Comparison of ENCODE assay signal across 18 cellular contexts in genomic region chr9:36864491-36865410, GRCh38.
DNase-seq lines count a peak whose midpoint lies in the region; ATAC-seq and TF ChIP-seq lines count a peak whose summit lies in the region.
"Had no signal": no experiment of that assay in that cellular context is flagged by ENCODE, and none has a peak within 500 bp of the region (broad histone marks: within the 10 kb centered on the region; RNA-seq: fewer than 3 reads in every experiment).

No MANE protein-coding gene starts in this region.

- H3K4me1 ChIP-seq in BE2C = no peaks in the 10 kb centered on the region
- H3K4me1 ChIP-seq: ascending aorta had no signal

- peaks cover 66% of the 10 kb centered on the region for H3K4me1 Mint-ChIP-seq in nephron progenitor cell
- H3K4me1 Mint-ChIP-seq: activated naive CD4-positive, alpha-beta T cell treated with anti-CD3 and anti-CD28 coated beads, Interleukin-2, amount 10 ng/mL, durations not matched to agents 7 days and 5 days had no signal

- H3K27me3 ChIP-seq in BE2C = no peaks in the 10 kb centered on the region
- H3K27me3 ChIP-seq: ascending aorta had no signal

- H3K36me3 ChIP-seq in BE2C = no peaks in the 10 kb centered on the region; the same call in none of the 2 replicates
- H3K36me3 ChIP-seq: ascending aorta had no signal

- H3K9me3 ChIP-seq in BE2C = no peaks in the 10 kb centered on the region
- H3K9me3 ChIP-seq: ascending aorta had no signal

- DNase-seq in BE2C (peak; percentile 55), NCI-H1092 (lab: John Stamatoyannopoulos, UW) (peak; percentile 45), ecto neural progenitor cell (ENCODE audit: low spot score) (peak; percentile 64), nephron progenitor cell (peak; percentile 58), NCI-H82 treated with DMSO at 0.1 percent for 48 hours (lab: John Stamatoyannopoulos, UW; ENCODE audit: unreplicated experiment) (no peak), left lobe of liver (ENCODE audit: low spot score) (no peak)
- DNase-seq in activated CD4-positive, CD25-positive, alpha-beta regulatory T cell (lab: John Stamatoyannopoulos, UW) = no peak
- DNase-seq in activated CD4-positive, alpha-beta T cell treated with anti-CD3 and anti-CD28 coated beads, Interleukin-2, amount 50 U/mL, for 4 hours = no peak
- DNase-seq: activated CD8-positive, alpha-beta T cell treated with anti-CD3 and anti-CD28 coated beads for 36 hours; activated naive CD4-positive, alpha-beta T cell treated with anti-CD3 and anti-CD28 coated beads, Interleukin-2, amount 10 ng/mL, durations not matched to agents 7 days and 5 days; activated T-cell treated with anti-CD3 and anti-CD28 coated beads, Interleukin-2, amount 50 U/mL, for 4 hours; Calu3; hypothalamus; Kasumi-1; NCI-H2227 treated with DMSO at 0.1 percent for 48 hours; SHP77 had no signal

- no peak for ATAC-seq in left lobe of liver
- ATAC-seq: activated CD8-positive, alpha-beta T cell treated with anti-CD3 and anti-CD28 coated beads for 36 hours; activated T-cell treated with anti-CD3 and anti-CD28 coated beads, Interleukin-2, amount 50 U/mL, for 4 hours; sciatic nerve had no signal

- H3K36me3 Mint-ChIP-seq in nephron progenitor cell (ENCODE audit: low read depth) = no peaks in the 10 kb centered on the region
- H3K36me3 Mint-ChIP-seq: activated naive CD4-positive, alpha-beta T cell treated with anti-CD3 and anti-CD28 coated beads, Interleukin-2, amount 10 ng/mL, durations not matched to agents 7 days and 5 days had no signal

- H3K27ac Mint-ChIP-seq in nephron progenitor cell = no peak overlapping the region
- H3K27ac Mint-ChIP-seq: activated CD8-positive, alpha-beta T cell treated with anti-CD3 and anti-CD28 coated beads for 36 hours; activated naive CD4-positive, alpha-beta T cell treated with anti-CD3 and anti-CD28 coated beads, Interleukin-2, amount 10 ng/mL, durations not matched to agents 7 days and 5 days had no signal

- H3K4me3 ChIP-seq in BE2C (ENCODE audit: low read depth, low read length) = no peak overlapping the region
- H3K4me3 ChIP-seq: ascending aorta had no signal

- H3K9me3 Mint-ChIP-seq in nephron progenitor cell = no peaks in the 10 kb centered on the region
- H3K9me3 Mint-ChIP-seq: activated CD8-positive, alpha-beta T cell treated with anti-CD3 and anti-CD28 coated beads for 36 hours; activated naive CD4-positive, alpha-beta T cell treated with anti-CD3 and anti-CD28 coated beads, Interleukin-2, amount 10 ng/mL, durations not matched to agents 7 days and 5 days; activated T-cell treated with anti-CD3 and anti-CD28 coated beads, Interleukin-2, amount 50 U/mL, for 4 hours had no signal

- peak overlapping the region; percentile 4 for H3K4me3 Mint-ChIP-seq in nephron progenitor cell
- H3K4me3 Mint-ChIP-seq: activated CD8-positive, alpha-beta T cell treated with anti-CD3 and anti-CD28 coated beads for 36 hours; activated naive CD4-positive, alpha-beta T cell treated with anti-CD3 and anti-CD28 coated beads, Interleukin-2, amount 10 ng/mL, durations not matched to agents 7 days and 5 days; activated T-cell treated with anti-CD3 and anti-CD28 coated beads, Interleukin-2, amount 50 U/mL, for 4 hours had no signal

- H3K27me3 Mint-ChIP-seq in nephron progenitor cell (ENCODE audit: low read depth, poor library complexity) = peaks cover 73% of the 10 kb centered on the region

- no peak for TF ChIP-seq CTCF in BE2C (IDR thresholded peaks at IDR 0.05; ENCODE audit: low read depth, low read length)
- no peak for TF ChIP-seq CTCF in nephron progenitor cell (IDR thresholded peaks at IDR 0.05)

Comparison
In these comparisons a context has a peak if more than half of its experiments do, and no peak if none do; other contexts are left out.
1. DNase-seq: peak in BE2C (single experiment), NCI-H1092 (single experiment), ecto neural progenitor cell (single experiment) and nephron progenitor cell (single experiment); none in activated CD4-positive, CD25-positive, alpha-beta regulatory T cell (0 of 4), NCI-H82 treated with DMSO at 0.1 percent for 48 hours (single experiment), activated CD4-positive, alpha-beta T cell treated with anti-CD3 and anti-CD28 coated beads, Interleukin-2, amount 50 U/mL, for 4 hours (0 of 2) and left lobe of liver (single experiment).